In genomic region chr6:37485259-37485658, GRCh38 we compare ENCODE assay signal across 2 cellular contexts.
TF ChIP-seq lines count a peak whose summit lies in the region.

No MANE protein-coding gene starts in this region.

TF ChIP-seq in HCT116, 20 proteins besides CTCF, POLR2A, EP300 and RAD21 (continued from another document):
- TF ChIP-seq ZBTB33 (IDR thresholded peaks at IDR 0.05; ENCODE audit: extremely low read depth, insufficient replicate concordance, low read length) (no peak), JUND (IDR thresholded peaks at IDR 0.05) (no peak)

TF ChIP-seq in K562, 482 proteins besides CTCF, POLR2A, EP300 and RAD21 (continued from another document):
- 0 out of 2 replicates have a peak, but pooled peaks have one; percentile 55 for TF ChIP-seq ARID4B (CRISPR knock-in tag; IDR thresholded peaks at IDR 0.05)
TF ChIP-seq in K562: peak in this region for 9.
